ENCODE assay signal across 12 cellular contexts in the genomic region with DNA sequence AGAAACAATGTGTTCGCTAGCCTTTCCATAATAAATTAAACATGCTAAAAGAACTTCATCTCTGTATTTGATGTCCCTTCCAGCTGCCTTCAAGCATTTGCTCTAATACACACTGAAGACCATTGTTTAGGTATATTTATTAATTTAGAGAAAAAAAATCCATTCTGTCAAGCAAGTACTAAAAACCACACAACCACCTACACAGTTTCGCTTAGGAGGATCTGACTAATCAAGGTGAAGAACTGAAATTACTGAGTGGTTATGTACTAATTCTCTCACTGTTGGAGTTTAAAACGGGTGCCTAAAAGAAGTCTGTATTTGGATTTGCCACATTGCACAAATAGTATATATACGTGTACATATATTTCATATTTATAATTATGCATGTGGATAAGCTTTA. TPM values are rescaled to one million over a fixed set of nuclear protein-coding genes. Genes with fewer than 3 reads are reported as not detected.
DNase-seq lines count a peak whose midpoint lies in the region; ATAC-seq and TF ChIP-seq lines count a peak whose summit lies in the region.
"Had no signal": no experiment of that assay in that cellular context is flagged by ENCODE, and none has a peak within 500 bp of the region (broad histone marks: within the 10 kb centered on the region; RNA-seq: fewer than 3 reads in every experiment).

No MANE protein-coding gene starts in this region.

- ATAC-seq in GM21515 (IDR thresholded peaks at IDR 0.05; ENCODE audit: unreplicated experiment) (peak; percentile 78), HG03159 (IDR thresholded peaks at IDR 0.05; ENCODE audit: unreplicated experiment) (peak; percentile 80), left lung (no peak)
- ATAC-seq in stimulated activated effector memory CD8-positive, alpha-beta T cell treated with anti-CD3 and anti-CD28 coated beads, Interleukin-12 subunit alpha, Interleukin-12 subunit beta, amount 100 ng/mL, for 72 hours: peak; percentile 83
- ATAC-seq: T-helper 17 cell had no signal

- no peak overlapping the region for H3K27ac ChIP-seq in left lung

- H3K27ac Mint-ChIP-seq in activated naive CD4-positive, alpha-beta T cell treated with anti-CD3 and anti-CD28 coated beads, Interleukin-2, amount 50 U/mL, for 24 hours: peak overlapping the region; percentile 67
- H3K27ac Mint-ChIP-seq in stimulated activated effector memory CD8-positive, alpha-beta T cell treated with anti-CD3 and anti-CD28 coated beads, Interleukin-12 subunit alpha, Interleukin-12 subunit beta, amount 100 ng/mL, for 72 hours: no peak overlapping the region
- H3K27ac Mint-ChIP-seq: nephron progenitor cell, T-helper 17 cell had no signal

- H3K27me3 Mint-ChIP-seq in activated naive CD4-positive, alpha-beta T cell treated with anti-CD3 and anti-CD28 coated beads, Interleukin-2, amount 50 U/mL, for 24 hours: no peaks in the 10 kb centered on the region

- H3K9me3 Mint-ChIP-seq in activated naive CD4-positive, alpha-beta T cell treated with anti-CD3 and anti-CD28 coated beads, Interleukin-2, amount 50 U/mL, for 24 hours: no peaks in the 10 kb centered on the region
- H3K9me3 Mint-ChIP-seq in stimulated activated effector memory CD8-positive, alpha-beta T cell treated with anti-CD3 and anti-CD28 coated beads, Interleukin-12 subunit alpha, Interleukin-12 subunit beta, amount 100 ng/mL, for 72 hours: no peaks in the 10 kb centered on the region
- H3K9me3 Mint-ChIP-seq: nephron progenitor cell had no signal

- H3K36me3 ChIP-seq in left lung: no peaks in the 10 kb centered on the region

- H3K4me1 ChIP-seq in left lung: no peaks in the 10 kb centered on the region

- intact Hi-C loops in left lung (cut with DNase I): no loop called here

- no peak for TF ChIP-seq CTCF in left lung (IDR thresholded peaks at IDR 0.05)

- H3K4me1 Mint-ChIP-seq in activated naive CD4-positive, alpha-beta T cell treated with anti-CD3 and anti-CD28 coated beads, Interleukin-2, amount 50 U/mL, for 24 hours: peaks cover 39% of the 10 kb centered on the region
- H3K4me1 Mint-ChIP-seq in stimulated activated effector memory CD8-positive, alpha-beta T cell treated with anti-CD3 and anti-CD28 coated beads, Interleukin-12 subunit alpha, Interleukin-12 subunit beta, amount 100 ng/mL, for 72 hours: peaks cover 27% of the 10 kb centered on the region

- H3K27me3 ChIP-seq in left lung: no peaks in the 10 kb centered on the region

- no peak for DNase-seq in activated naive CD4-positive, alpha-beta T cell (lab: John Stamatoyannopoulos, UW)
- DNase-seq in stimulated activated effector memory CD8-positive, alpha-beta T cell treated with anti-CD3 and anti-CD28 coated beads, Interleukin-12 subunit alpha, Interleukin-12 subunit beta, amount 100 ng/mL, for 72 hours (ENCODE audit: low spot score in 2 of 2): no peak
- DNase-seq in left lung (no peak), NCI-H524 (lab: John Stamatoyannopoulos, UW) (no peak), GDM1 (lab: John Stamatoyannopoulos, UW) (no peak)
- DNase-seq: NCI-H1436 treated with DMSO at 0.1 percent for 48 hours, nephron progenitor cell, T-helper 17 cell had no signal

- H3K9me3 ChIP-seq in left lung: no peaks in the 10 kb centered on the region

- no peak overlapping the region for H3K4me3 ChIP-seq in left lung
- H3K4me3 ChIP-seq: smooth muscle cell had no signal

- peaks cover 2% of the 10 kb centered on the region for H3K36me3 Mint-ChIP-seq in activated naive CD4-positive, alpha-beta T cell treated with anti-CD3 and anti-CD28 coated beads, Interleukin-2, amount 50 U/mL, for 24 hours
- no peaks in the 10 kb centered on the region for H3K36me3 Mint-ChIP-seq in stimulated activated effector memory CD8-positive, alpha-beta T cell treated with anti-CD3 and anti-CD28 coated beads, Interleukin-12 subunit alpha, Interleukin-12 subunit beta, amount 100 ng/mL, for 72 hours

- H3K4me3 Mint-ChIP-seq in activated naive CD4-positive, alpha-beta T cell treated with anti-CD3 and anti-CD28 coated beads, Interleukin-2, amount 50 U/mL, for 24 hours: no peak overlapping the region
- H3K4me3 Mint-ChIP-seq in stimulated activated effector memory CD8-positive, alpha-beta T cell treated with anti-CD3 and anti-CD28 coated beads, Interleukin-12 subunit alpha, Interleukin-12 subunit beta, amount 100 ng/mL, for 72 hours: no peak overlapping the region
- H3K4me3 Mint-ChIP-seq: nephron progenitor cell, T-helper 17 cell had no signal

RNA-seq across cellular contexts. Expression of gene GMDS, which starts 58.9 kb away (rescaled TPM):
- 10 to 100 TPM; 16.5 to 23.5 TPM for total RNA-seq in left lung
